Comparison of ENCODE assay signal across 33 cellular contexts in genomic region chr2:236563953-236564352, GRCh38. TPM values are rescaled to one million over a fixed set of nuclear protein-coding genes. Genes with fewer than 3 reads are reported as not detected.
"Had no signal": no experiment of that assay in that cellular context is flagged by ENCODE, and none has a peak within 500 bp of the region (broad histone marks: within the 10 kb centered on the region; RNA-seq: fewer than 3 reads in every experiment).

No MANE protein-coding gene starts in this region.

- H3K4me3 ChIP-seq: coronary artery, dorsolateral prefrontal cortex, esophagus squamous epithelium, gastroesophageal sphincter had no signal

- H3K9me3 ChIP-seq: esophagus squamous epithelium, gastroesophageal sphincter had no signal

- H3K27me3 ChIP-seq: gastroesophageal sphincter had no signal

- DNase-seq: activated CD4-positive, alpha-beta memory T cell treated with anti-CD3 and anti-CD28 coated beads for 36 hours; activated CD4-positive, alpha-beta T cell treated with anti-CD3 and anti-CD28 coated beads for 36 hours; activated CD4-positive, alpha-beta T cell treated with anti-CD3 and anti-CD28 coated beads, Interleukin-2, amount 10 ng/mL, durations not matched to agents 24 days and 14 days; activated CD4-positive, CD25-positive, alpha-beta regulatory T cell; activated CD4-positive, CD25-positive, alpha-beta regulatory T cell treated with anti-CD3 and anti-CD28 coated beads, Interleukin-2, amount 50 U/mL, for 72 hours; activated CD8-positive, alpha-beta T cell treated with anti-CD3 and anti-CD28 coated beads, Interleukin-2, amount 10 ng/mL, durations not matched to agents 7 days and 5 days; activated effector memory CD4-positive, alpha-beta T cell treated with Interleukin-2 at 50 U/mL for 16 hours; activated gamma-delta T cell treated with Interleukin-2 at 50 U/mL for 16 hours; activated naive CD4-positive, alpha-beta T cell treated with anti-CD3 and anti-CD28 coated beads, Interleukin-2, amount 50 U/mL, for 16 hours; activated naive CD4-positive, alpha-beta T cell treated with Interleukin-2 at 50 U/mL for 16 hours; activated T-cell treated with anti-CD3 and anti-CD28 coated beads, Interleukin-2, amount 50 U/mL, for 4 hours; amniotic stem cell; anterior cingulate cortex; brain microvascular endothelial cell; dorsolateral prefrontal cortex; effector memory CD4-positive, alpha-beta T cell; erythroblast; esophagus squamous epithelium; foreskin melanocyte; head of caudate nucleus; T-helper 1 cell; T-helper 17 cell; T1000; WERI-Rb-1 had no signal

- FAIRE-seq: astrocyte had no signal

- H3K27ac ChIP-seq: brain microvascular endothelial cell, coronary artery, dorsolateral prefrontal cortex, esophagus squamous epithelium, gastroesophageal sphincter, WERI-Rb-1 had no signal

- ATAC-seq: activated CD4-positive, alpha-beta T cell treated with anti-CD3 and anti-CD28 coated beads for 36 hours; activated CD8-positive, alpha-beta T cell treated with anti-CD3 and anti-CD28 coated beads, Interleukin-2, amount 10 ng/mL, durations not matched to agents 7 days and 5 days; activated T-cell treated with anti-CD3 and anti-CD28 coated beads, Interleukin-2, amount 50 U/mL, for 4 hours; activated T-helper 17 cell treated with anti-CD3 and anti-CD28 coated beads, Interleukin-2, amount 50 U/mL, for 72 hours; gastroesophageal sphincter; T-helper 17 cell had no signal

- H3K9me3 Mint-ChIP-seq: activated CD4-positive, alpha-beta memory T cell treated with anti-CD3 and anti-CD28 coated beads for 36 hours; activated CD4-positive, alpha-beta T cell treated with anti-CD3 and anti-CD28 coated beads, Interleukin-2, amount 10 ng/mL, durations not matched to agents 24 days and 14 days; activated T-cell treated with anti-CD3 and anti-CD28 coated beads, Interleukin-2, amount 50 U/mL, for 4 hours; activated T-helper 17 cell treated with anti-CD3 and anti-CD28 coated beads, Interleukin-2, amount 50 U/mL, for 72 hours; central memory CD8-positive, alpha-beta T cell; dendritic cell treated with granulocyte-macrophage colony-stimulating factor and Interleukin-4, amounts not matched to agents 40 ng/mL and 50 ng/mL, for 4 days; T-helper 2 cell treated with Interferon-gamma antibody and Interleukin-4, amounts not matched to agents 5 μg/mL and 100 μg/mL, for 36 hours had no signal

- H3K27ac Mint-ChIP-seq: activated CD4-positive, alpha-beta memory T cell treated with anti-CD3 and anti-CD28 coated beads for 36 hours; activated CD4-positive, alpha-beta T cell treated with anti-CD3 and anti-CD28 coated beads for 36 hours; activated CD4-positive, alpha-beta T cell treated with anti-CD3 and anti-CD28 coated beads, Interleukin-2, amount 10 ng/mL, durations not matched to agents 24 days and 14 days; activated CD8-positive, alpha-beta T cell treated with anti-CD3 and anti-CD28 coated beads, Interleukin-2, amount 10 ng/mL, durations not matched to agents 7 days and 5 days; activated naive CD8-positive, alpha-beta T cell; activated T-helper 17 cell treated with anti-CD3 and anti-CD28 coated beads, Interleukin-2, amount 50 U/mL, for 72 hours; dendritic cell treated with granulocyte-macrophage colony-stimulating factor and Interleukin-4, amounts not matched to agents 40 ng/mL and 50 ng/mL, for 4 days; T-helper 17 cell; T-helper 2 cell treated with Interferon-gamma antibody and Interleukin-4, amounts not matched to agents 5 μg/mL and 100 μg/mL, for 36 hours had no signal

- H3K36me3 ChIP-seq: brain microvascular endothelial cell, esophagus squamous epithelium, gastroesophageal sphincter, WERI-Rb-1 had no signal

- H3K27me3 Mint-ChIP-seq: activated CD4-positive, alpha-beta memory T cell treated with anti-CD3 and anti-CD28 coated beads for 36 hours; activated CD4-positive, alpha-beta T cell treated with anti-CD3 and anti-CD28 coated beads for 36 hours; activated naive CD8-positive, alpha-beta T cell; activated T-helper 17 cell treated with anti-CD3 and anti-CD28 coated beads, Interleukin-2, amount 50 U/mL, for 72 hours; central memory CD8-positive, alpha-beta T cell; T-helper 17 cell had no signal

- H3K4me3 Mint-ChIP-seq: activated CD4-positive, alpha-beta memory T cell treated with anti-CD3 and anti-CD28 coated beads for 36 hours; activated CD4-positive, alpha-beta T cell treated with anti-CD3 and anti-CD28 coated beads for 36 hours; activated CD4-positive, alpha-beta T cell treated with anti-CD3 and anti-CD28 coated beads, Interleukin-2, amount 10 ng/mL, durations not matched to agents 24 days and 14 days; activated CD8-positive, alpha-beta T cell treated with anti-CD3 and anti-CD28 coated beads, Interleukin-2, amount 10 ng/mL, durations not matched to agents 7 days and 5 days; activated naive CD8-positive, alpha-beta T cell; activated T-cell treated with anti-CD3 and anti-CD28 coated beads, Interleukin-2, amount 50 U/mL, for 4 hours; activated T-helper 17 cell treated with anti-CD3 and anti-CD28 coated beads, Interleukin-2, amount 50 U/mL, for 72 hours; central memory CD8-positive, alpha-beta T cell; dendritic cell treated with granulocyte-macrophage colony-stimulating factor and Interleukin-4, amounts not matched to agents 40 ng/mL and 50 ng/mL, for 4 days; T-helper 2 cell treated with Interferon-gamma antibody and Interleukin-4, amounts not matched to agents 5 μg/mL and 100 μg/mL, for 36 hours had no signal

RNA-seq across cellular contexts. Expression of gene ACKR3, which starts 5.7 kb away (rescaled TPM):
- total RNA-seq: fibroblast of villous mesenchyme had no signal
